In genomic region chr16:88264641-88265285, GRCh38 we compare ENCODE assay signal across 8 cellular contexts.
DNase-seq lines count a peak whose midpoint lies in the region; ATAC-seq, FAIRE-seq and TF ChIP-seq lines count a peak whose summit lies in the region.

No MANE protein-coding gene starts in this region.

- POLR2A ChIA-PET in activated CD4-positive, alpha-beta memory T cell treated with anti-CD3 and anti-CD28 coated beads for 36 hours (lab: Charles Lee) = no interaction called here

- TF ChIP-seq CTCF in mesothelial cell of epicardium (IDR thresholded peaks at IDR 0.05; ENCODE audit: unreplicated experiment) = no peak

- FAIRE-seq in endometrium (lab: Jason Lieb, UNC) = peak; percentile 62

- H3K27ac Mint-ChIP-seq in activated CD4-positive, alpha-beta memory T cell treated with anti-CD3 and anti-CD28 coated beads for 36 hours = no peak overlapping the region
- peak overlapping the region; percentile 86 for H3K27ac Mint-ChIP-seq in mesothelial cell of epicardium

- intact Hi-C loops in activated CD4-positive, alpha-beta memory T cell treated with anti-CD3 and anti-CD28 coated beads for 36 hours (cut with micrococcal nuclease) = no loop called here

- peak; percentile 73 for ATAC-seq in GM21360 (IDR thresholded peaks at IDR 0.05; ENCODE audit: unreplicated experiment)
- ATAC-seq in HG03025 (IDR thresholded peaks at IDR 0.05; ENCODE audit: low FRiP score, unreplicated experiment) = no peak

- no peaks in the 10 kb centered on the region for H3K9me3 Mint-ChIP-seq in activated CD4-positive, alpha-beta memory T cell treated with anti-CD3 and anti-CD28 coated beads for 36 hours
- H3K9me3 Mint-ChIP-seq in mesothelial cell of epicardium = no peaks in the 10 kb centered on the region

- CTCF ChIA-PET in activated CD4-positive, alpha-beta memory T cell treated with anti-CD3 and anti-CD28 coated beads for 36 hours (lab: Charles Lee) = no interaction called here

- H3K4me1 Mint-ChIP-seq in activated CD4-positive, alpha-beta memory T cell treated with anti-CD3 and anti-CD28 coated beads for 36 hours (ENCODE audit: low read depth) = peaks cover 9% of the 10 kb centered on the region
- H3K4me1 Mint-ChIP-seq in mesothelial cell of epicardium = peaks cover 47% of the 10 kb centered on the region

- H3K27me3 Mint-ChIP-seq in activated CD4-positive, alpha-beta memory T cell treated with anti-CD3 and anti-CD28 coated beads for 36 hours = peaks cover 18% of the 10 kb centered on the region
- H3K27me3 Mint-ChIP-seq in mesothelial cell of epicardium (ENCODE audit: low read depth) = no peaks in the 10 kb centered on the region

- DNase-seq in AML-193 (lab: John Stamatoyannopoulos, UW) (peak; percentile 0 to 1), HUDEP-2 (lab: John Stamatoyannopoulos, UW; ENCODE audit: unreplicated experiment in 76 of 76) (peak in 74 of 76 experiments; percentile 13 to 98 (median 92)), mesothelial cell of epicardium (ENCODE audit: low spot score in 2 of 2, unreplicated experiment in 2 of 2) (peak; percentile 47 to 77)
- peak; percentile 95 for DNase-seq in activated CD4-positive, alpha-beta memory T cell treated with anti-CD3 and anti-CD28 coated beads for 36 hours
- peak; percentile 75 for DNase-seq in stimulated activated CD8-positive, alpha-beta memory T cell treated with anti-CD3 and anti-CD28 coated beads, Interleukin-4, amount 100 ng/mL, for 48 hours

- H3K4me3 Mint-ChIP-seq in activated CD4-positive, alpha-beta memory T cell treated with anti-CD3 and anti-CD28 coated beads for 36 hours = no peak overlapping the region
- H3K4me3 Mint-ChIP-seq in mesothelial cell of epicardium = no peak overlapping the region

- no peaks in the 10 kb centered on the region for H3K36me3 Mint-ChIP-seq in activated CD4-positive, alpha-beta memory T cell treated with anti-CD3 and anti-CD28 coated beads for 36 hours
- no peaks in the 10 kb centered on the region for H3K36me3 Mint-ChIP-seq in mesothelial cell of epicardium

Comparison
In these comparisons a context has a peak if more than half of its experiments do, and no peak if none do; other contexts are left out.
1. DNase-seq: peak in every context shown above with its lines; median percentile 95 in activated CD4-positive, alpha-beta memory T cell treated with anti-CD3 and anti-CD28 coated beads for 36 hours; 92 in HUDEP-2; 75 in stimulated activated CD8-positive, alpha-beta memory T cell treated with anti-CD3 and anti-CD28 coated beads, Interleukin-4, amount 100 ng/mL, for 48 hours; 62 in mesothelial cell of epicardium; 0 in AML-193.